ENCODE assay signal across 8 cellular contexts in the genomic region with DNA sequence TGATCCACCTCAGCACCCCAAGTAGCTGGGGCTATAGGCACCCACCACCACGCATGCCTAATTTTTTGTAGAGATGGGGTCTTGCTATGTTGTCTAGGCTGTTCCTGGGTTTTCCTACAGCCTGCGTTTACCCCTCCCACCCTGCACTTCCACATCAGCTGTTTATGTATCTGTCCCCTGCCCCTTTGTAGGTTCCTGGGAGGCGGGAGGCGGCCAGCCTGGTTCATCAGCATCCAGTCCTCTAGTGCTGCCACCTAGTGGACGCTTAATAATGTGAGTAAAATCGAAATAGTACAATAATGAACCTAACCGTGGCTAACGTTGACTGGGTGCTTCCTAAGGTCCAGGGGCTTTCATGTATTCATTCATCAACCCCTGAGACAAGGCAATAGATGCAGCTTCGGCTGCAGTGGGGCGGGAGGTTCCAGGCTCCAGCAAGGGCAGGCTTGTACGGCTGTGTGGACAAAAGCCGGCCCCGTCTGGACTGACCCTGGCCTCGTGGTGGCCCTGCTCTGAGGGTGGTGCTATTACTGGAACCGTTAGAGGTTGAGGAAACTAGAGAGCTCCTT. TPM values are rescaled to one million over a fixed set of nuclear protein-coding genes. Genes with fewer than 3 reads are reported as not detected.
DNase-seq lines count a peak whose midpoint lies in the region; ATAC-seq, FAIRE-seq and TF ChIP-seq lines count a peak whose summit lies in the region.

No MANE protein-coding gene starts in this region.

- H3K27me3 ChIP-seq in neural progenitor cell, result no peaks in the 10 kb centered on the region

- H4K20me1 ChIP-seq in neural progenitor cell (ENCODE audit: low read depth), result no peaks in the 10 kb centered on the region

- peaks cover 4% of the 10 kb centered on the region for H3K27me3 Mint-ChIP-seq in neural progenitor cell (ENCODE audit: insufficient read depth, low read depth)

- H3K9me3 ChIP-seq in neural progenitor cell (ENCODE audit: low read depth), result no peaks in the 10 kb centered on the region

- no peaks in the 10 kb centered on the region for H3K79me2 ChIP-seq in neural progenitor cell (ENCODE audit: low read depth)

- no peak for FAIRE-seq in D721Med (lab: Jason Lieb, UNC)
- peak; percentile 96 for FAIRE-seq in urothelium cell line (lab: Jason Lieb, UNC)

- no peaks in the 10 kb centered on the region for H3K9me3 Mint-ChIP-seq in neural progenitor cell

- H3K27ac Mint-ChIP-seq in neural progenitor cell, result peak overlapping the region; percentile 78

- no peak for ATAC-seq in GM19395 (IDR thresholded peaks at IDR 0.05; ENCODE audit: unreplicated experiment)

- DNase-seq in D721Med (ENCODE audit: insufficient read length, low spot score), result peak; percentile 61
- DNase-seq in HUDEP-2 (lab: John Stamatoyannopoulos, UW; ENCODE audit: unreplicated experiment in 76 of 76), result peak in 58 of 76 experiments; percentile 6 to 72 (median 34)
- DNase-seq in OCI-M1 (lab: John Stamatoyannopoulos, UW), result peak; percentile 83
- DNase-seq in activated T-cell treated with anti-CD3 and anti-CD28 coated beads, Interleukin-2, amount 50 U/mL, for 1 hour, result peak; percentile 40
- DNase-seq in fibroblast of peridontal ligament (ENCODE audit: extremely low read depth), result peak; percentile 83
- peak; percentile 93 for DNase-seq in neural progenitor cell (ENCODE audit: low spot score)
- peak; percentile 88 for DNase-seq in urothelium cell line (ENCODE audit: low spot score)

- peaks cover 21% of the 10 kb centered on the region for H3K4me1 ChIP-seq in neural progenitor cell

- H3K36me3 Mint-ChIP-seq in neural progenitor cell, result no peaks in the 10 kb centered on the region

- H3K4me3 Mint-ChIP-seq in neural progenitor cell, result peak overlapping the region; percentile 55

- no peak overlapping the region for H3K4me3 ChIP-seq in neural progenitor cell

- H3K4me2 ChIP-seq in neural progenitor cell, result no peak overlapping the region

- no peaks in the 10 kb centered on the region for H3K36me3 ChIP-seq in neural progenitor cell

- no peak overlapping the region for H3K27ac ChIP-seq in neural progenitor cell

- H3K9ac ChIP-seq in neural progenitor cell, result no peak overlapping the region

- peaks cover 9% of the 10 kb centered on the region for H3F3A ChIP-seq in neural progenitor cell (ENCODE audit: low read depth)

- H3K4me1 Mint-ChIP-seq in neural progenitor cell, result peaks cover 41% of the 10 kb centered on the region

- peak overlapping the region; percentile 70 for H2AFZ ChIP-seq in neural progenitor cell (replicated peaks)

- peak; percentile 70 for TF ChIP-seq CTCF in D721Med (IDR thresholded peaks at IDR 0.05; ENCODE audit: insufficient read depth, missing control alignments)
- TF ChIP-seq CTCF in neural progenitor cell (IDR thresholded peaks at IDR 0.05), result peak; percentile 89

RNA-seq across cellular contexts. Expression of a gene that starts 1.2 kb away (rescaled TPM):
- 17.2 and 19.2 TPM in 2 replicates for total RNA-seq in neural progenitor cell (ENCODE audit: low replicate concordance)

Comparison
In these comparisons a context has a peak if more than half of its experiments do, and no peak if none do; other contexts are left out.
1. DNase-seq: peak in every context shown above with its lines; median percentile 93 in neural progenitor cell; 88 in urothelium cell line; 83 in OCI-M1; 83 in fibroblast of peridontal ligament; 61 in D721Med; 40 in activated T-cell treated with anti-CD3 and anti-CD28 coated beads, Interleukin-2, amount 50 U/mL, for 1 hour; 34 in HUDEP-2.